Comparison of ENCODE assay signal across 8 cellular contexts in genomic region chr16:527015-527903, GRCh38. TPM values are rescaled to one million over a fixed set of nuclear protein-coding genes. Genes with fewer than 3 reads are reported as not detected.
DNase-seq lines count a peak whose midpoint lies in the region; ATAC-seq and TF ChIP-seq lines count a peak whose summit lies in the region.

Gene CAPN15, plus strand, starts transcription at chr16:527712. Its CDS starts 19,127 bp downstream, at chr16:546839.

- under 1% methylated on average over 129 of the region's 129 CpGs for WGBS in liver

- ATAC-seq in GM19324 (IDR thresholded peaks at IDR 0.05; ENCODE audit: low FRiP score, unreplicated experiment) = peak; percentile 73
- ATAC-seq in HG03460 (IDR thresholded peaks at IDR 0.05; ENCODE audit: unreplicated experiment) = peak; percentile 67

- DNase-seq in BE2C (peak; percentile 93), NCI-H526 treated with DMSO at 0.1 percent for 48 hours (lab: John Stamatoyannopoulos, UW) (peak; percentile 63)
- DNase-seq in activated CD4-positive, alpha-beta T cell treated with anti-CD3 and anti-CD28 coated beads, Interleukin-2, amount 50 U/mL, for 24 hours (ENCODE audit: low read depth in 1 of 2, low spot score in 1 of 2) = peak; percentile 80 to 81
- peak; percentile 86 for DNase-seq in stimulated activated CD4-positive, alpha-beta T cell treated with anti-CD3 and anti-CD28 coated beads, Interleukin-4, amount 100 ng/mL, for 24 hours

- peaks cover 31% of the 10 kb centered on the region for H3K36me3 Mint-ChIP-seq in dendritic cell treated with granulocyte-macrophage colony-stimulating factor and Interleukin-4, amounts not matched to agents 40 ng/mL and 50 ng/mL, for 4 days (ENCODE audit: low read depth)

- intact Hi-C loops in dendritic cell treated with granulocyte-macrophage colony-stimulating factor and Interleukin-4, amounts not matched to agents 40 ng/mL and 50 ng/mL, for 4 days (cut with micrococcal nuclease) = no loop called here

- H3K4me3 ChIP-seq in BE2C (ENCODE audit: low read depth, low read length) = peak within 1 kb of the TSS; percentile 90
- H3K4me3 ChIP-seq in liver (ENCODE audit: low read depth in 1 of 3, low read length in 3 of 3) = peak within 1 kb of the TSS; percentile 64 to 89 (median 87)

- H3K4me1 ChIP-seq in BE2C = no peaks in the 10 kb centered on the region; the same call in 1 of the 2 replicates
- H3K4me1 ChIP-seq in liver (ENCODE audit: control insufficient read depth in 4 of 4, insufficient read depth in 4 of 4, low read length in 3 of 4) = peaks cover 14 to 45% (median 34%) of the 10 kb centered on the region in 4 donors

- peak within 1 kb of the TSS; percentile 52 to 84 for H3K9ac ChIP-seq in liver (ENCODE audit: low read depth in 1 of 2, low read length in 2 of 2)

- peak within 1 kb of the TSS; percentile 89 for H3K4me3 Mint-ChIP-seq in dendritic cell treated with granulocyte-macrophage colony-stimulating factor and Interleukin-4, amounts not matched to agents 40 ng/mL and 50 ng/mL, for 4 days

- peaks cover 12% of the 10 kb centered on the region for H3K36me3 ChIP-seq in BE2C
- H3K36me3 ChIP-seq in liver (ENCODE audit: control insufficient read depth in 4 of 4, insufficient read depth in 3 of 4, low read depth in 1 of 4, low read length in 3 of 4) = no peaks in the 10 kb centered on the region

- H3K9me3 ChIP-seq in BE2C (no peaks in the 10 kb centered on the region), liver (ENCODE audit: control insufficient read depth in 4 of 4, low read length in 3 of 4) (no peaks in the 10 kb centered on the region)

- peak within 1 kb of the TSS; percentile 95 to 98 for H3K27ac ChIP-seq in liver (ENCODE audit: low read depth in 1 of 2, low read length in 2 of 2)

- no peaks in the 10 kb centered on the region for H3K9me3 Mint-ChIP-seq in dendritic cell treated with granulocyte-macrophage colony-stimulating factor and Interleukin-4, amounts not matched to agents 40 ng/mL and 50 ng/mL, for 4 days

- H3K27me3 Mint-ChIP-seq in dendritic cell treated with granulocyte-macrophage colony-stimulating factor and Interleukin-4, amounts not matched to agents 40 ng/mL and 50 ng/mL, for 4 days = no peaks in the 10 kb centered on the region

- TF ChIP-seq RAD21 in liver (IDR thresholded peaks at IDR 0.05) = no peak

- TF ChIP-seq CTCF in BE2C (IDR thresholded peaks at IDR 0.05; ENCODE audit: low read depth, low read length) = no peak
- peak; percentile 9 for TF ChIP-seq CTCF in liver (IDR thresholded peaks at IDR 0.05; ENCODE audit: low read depth, low read length, missing input control)

- no peaks in the 10 kb centered on the region for H3K27me3 ChIP-seq in BE2C
- H3K27me3 ChIP-seq in liver (ENCODE audit: control insufficient read depth in 4 of 4, insufficient read depth in 4 of 4, low read length in 3 of 4) = no peaks in the 10 kb centered on the region

- H3K4me1 Mint-ChIP-seq in dendritic cell treated with granulocyte-macrophage colony-stimulating factor and Interleukin-4, amounts not matched to agents 40 ng/mL and 50 ng/mL, for 4 days (ENCODE audit: low read depth) = peaks cover 61% of the 10 kb centered on the region

- H3K27ac Mint-ChIP-seq in dendritic cell treated with granulocyte-macrophage colony-stimulating factor and Interleukin-4, amounts not matched to agents 40 ng/mL and 50 ng/mL, for 4 days = peak within 1 kb of the TSS; percentile 89

TF ChIP-seq in liver, 16 proteins besides CTCF, POLR2A, EP300 and RAD21:
- TF ChIP-seq YY1 (IDR thresholded peaks at IDR 0.05) (peak; percentile 72), ZBTB33 (IDR thresholded peaks at IDR 0.05) (no peak)

RNA-seq across cellular contexts. Expression of gene CAPN15, which starts in this region (rescaled TPM):
- 198 TPM for polyA plus RNA-seq in BE2C (2012; ENCODE audit: insufficient read depth, insufficient read length, low read depth)
- total RNA-seq in liver = 10 to 100 TPM; 26.2 to 37.2 TPM
- 10 to 100 TPM in 1 of 2 donors, 1 to 10 TPM in 1; 5.9 to 17.0 TPM for polyA plus RNA-seq in liver

Comparison
In these comparisons a context has a peak if more than half of its experiments do, and no peak if none do; other contexts are left out.
1. Peak in every context shown above with its lines: DNase-seq, ATAC-seq, H3K4me3 ChIP-seq and H3K27ac ChIP-seq.